In the genomic region with DNA sequence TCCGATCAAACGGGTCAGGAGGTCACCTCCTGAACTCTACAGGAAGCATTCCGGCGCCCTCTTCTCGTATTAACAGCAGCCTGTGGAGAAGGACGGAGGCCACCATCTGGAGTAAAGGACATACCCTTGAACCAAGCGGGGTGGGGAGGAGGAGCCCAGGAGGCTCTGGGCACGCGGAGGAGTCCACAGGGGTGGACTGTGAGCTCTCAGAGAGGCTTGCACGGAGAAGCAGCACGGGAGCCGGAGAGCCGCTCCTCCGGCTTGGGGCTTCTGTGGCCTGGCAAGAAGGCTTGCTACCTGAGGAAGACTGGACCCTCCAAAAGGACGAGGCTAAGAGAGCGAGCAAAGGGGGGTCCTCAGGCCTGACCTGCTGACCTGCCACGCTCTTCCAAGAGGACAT, we compare ENCODE assay signal across 30 cellular contexts.
"Had no signal": no experiment of that assay in that cellular context is flagged by ENCODE, and none has a peak within 500 bp of the region (broad histone marks: within the 10 kb centered on the region; RNA-seq: fewer than 3 reads in every experiment).

No MANE protein-coding gene starts in this region.

- H3K4me3 Mint-ChIP-seq: activated naive CD4-positive, alpha-beta T cell treated with anti-CD3 and anti-CD28 coated beads for 36 hours; activated naive CD8-positive, alpha-beta T cell treated with anti-CD3 and anti-CD28 coated beads for 36 hours; activated T-cell treated with anti-CD3 and anti-CD28 coated beads, Interleukin-2, amount 50 U/mL, for 72 hours; effector memory CD8-positive, alpha-beta T cell; mesothelial cell of epicardium; naive B cell; stimulated activated naive B cell treated with anti-CD40 and anti-IgM and Interleukin-4, amounts not matched to agents 10 μg/mL and 1 μg/mL and 100 μg/mL, for 72 hours; T-helper 1 cell treated with Interleukin-12 subunit alpha and Interleukin-12 subunit beta and Interleukin-4 antibody, amounts not matched to agents 30 μg/mL and 1 μg/mL, for 36 hours had no signal

- H3K27me3 ChIP-seq: brain microvascular endothelial cell, heart left ventricle, stomach, tibial artery had no signal

- H3K9ac ChIP-seq: SK-N-SH had no signal

- FAIRE-seq: astrocyte, endothelial cell of umbilical vein, small intestine, TTC549 had no signal

- ATAC-seq: activated T-cell treated with anti-CD3 and anti-CD28 coated beads, Interleukin-2, amount 50 U/mL, for 72 hours; effector memory CD8-positive, alpha-beta T cell; heart left ventricle; sciatic nerve; stimulated activated naive B cell treated with anti-CD40 and anti-IgM and Interleukin-4, amounts not matched to agents 10 μg/mL and 1 μg/mL and 100 μg/mL, for 72 hours had no signal

- H3K4me1 Mint-ChIP-seq: activated naive CD8-positive, alpha-beta T cell treated with anti-CD3 and anti-CD28 coated beads for 36 hours had no signal

- H3K36me3 Mint-ChIP-seq: activated naive CD8-positive, alpha-beta T cell treated with anti-CD3 and anti-CD28 coated beads for 36 hours had no signal

- DNase-seq: activated CD4-positive, alpha-beta T cell treated with anti-CD3 and anti-CD28 coated beads for 4 hours; activated CD4-positive, alpha-beta T cell treated with anti-CD3 and anti-CD28 coated beads, Interleukin-2, amount 50 U/mL, for 4 hours; activated naive CD4-positive, alpha-beta T cell treated with anti-CD3 and anti-CD28 coated beads for 36 hours; activated naive CD8-positive, alpha-beta T cell treated with anti-CD3 and anti-CD28 coated beads for 36 hours; activated T-cell treated with anti-CD3 and anti-CD28 coated beads for 4 hours; activated T-cell treated with anti-CD3 and anti-CD28 coated beads, Interleukin-2, amount 50 U/mL, for 72 hours; brain microvascular endothelial cell; cortex of kidney; effector memory CD8-positive, alpha-beta T cell; kidney glomerular epithelial cell; left ventricle myocardium inferior; naive B cell; SK-N-SH; small intestine; stimulated activated CD4-positive, alpha-beta T cell treated with anti-CD3 and anti-CD28 coated beads, Interleukin-1b, Interleukin-23, amount 100 ng/mL, for 48 hours; stimulated activated CD4-positive, alpha-beta T cell treated with anti-CD3 and anti-CD28 coated beads, Interleukin-4, amount 100 ng/mL, for 4 hours; stimulated activated naive B cell treated with anti-CD40 and anti-IgM and Interleukin-4, amounts not matched to agents 10 μg/mL and 1 μg/mL and 100 μg/mL, for 72 hours; stomach; SW 1271; T-helper 9 cell; tibial artery had no signal

- H3K9me3 ChIP-seq: heart left ventricle, left ventricle myocardium inferior, SK-N-SH, stomach, tibial artery had no signal

- H3K36me3 ChIP-seq: brain microvascular endothelial cell, left ventricle myocardium inferior, stomach, tibial artery had no signal

- H3K27ac ChIP-seq: brain microvascular endothelial cell, heart left ventricle, left ventricle myocardium inferior, stomach, tibial artery, VCaP had no signal

- H3K27me3 Mint-ChIP-seq: activated naive CD8-positive, alpha-beta T cell treated with anti-CD3 and anti-CD28 coated beads for 36 hours; effector memory CD8-positive, alpha-beta T cell; naive B cell; progenitor cell of endocrine pancreas; stimulated activated naive B cell treated with anti-CD40 and anti-IgM and Interleukin-4, amounts not matched to agents 10 μg/mL and 1 μg/mL and 100 μg/mL, for 72 hours had no signal

- H3K4me2 ChIP-seq: SK-N-SH had no signal

- H3K4me3 ChIP-seq: heart left ventricle, left ventricle myocardium inferior, stomach, tibial artery had no signal

- H3K9me3 Mint-ChIP-seq: activated naive CD4-positive, alpha-beta T cell treated with anti-CD3 and anti-CD28 coated beads for 36 hours; activated naive CD8-positive, alpha-beta T cell treated with anti-CD3 and anti-CD28 coated beads for 36 hours; activated T-cell treated with anti-CD3 and anti-CD28 coated beads, Interleukin-2, amount 50 U/mL, for 72 hours; effector memory CD8-positive, alpha-beta T cell; mesothelial cell of epicardium; naive B cell; stimulated activated naive B cell treated with anti-CD40 and anti-IgM and Interleukin-4, amounts not matched to agents 10 μg/mL and 1 μg/mL and 100 μg/mL, for 72 hours; T-helper 1 cell treated with Interleukin-12 subunit alpha and Interleukin-12 subunit beta and Interleukin-4 antibody, amounts not matched to agents 30 μg/mL and 1 μg/mL, for 36 hours had no signal

- H3K27ac Mint-ChIP-seq: activated naive CD4-positive, alpha-beta T cell treated with anti-CD3 and anti-CD28 coated beads for 36 hours; activated naive CD8-positive, alpha-beta T cell treated with anti-CD3 and anti-CD28 coated beads for 36 hours; activated T-cell treated with anti-CD3 and anti-CD28 coated beads, Interleukin-2, amount 50 U/mL, for 72 hours; effector memory CD8-positive, alpha-beta T cell; mesothelial cell of epicardium; progenitor cell of endocrine pancreas; stimulated activated naive B cell treated with anti-CD40 and anti-IgM and Interleukin-4, amounts not matched to agents 10 μg/mL and 1 μg/mL and 100 μg/mL, for 72 hours; T-helper 1 cell treated with Interleukin-12 subunit alpha and Interleukin-12 subunit beta and Interleukin-4 antibody, amounts not matched to agents 30 μg/mL and 1 μg/mL, for 36 hours had no signal
